ENCODE assay signal across 28 cellular contexts in genomic region chr10:60798031-60798430, GRCh38. TPM values are rescaled to one million over a fixed set of nuclear protein-coding genes. Genes with fewer than 3 reads are reported as not detected.
DNase-seq lines count a peak whose midpoint lies in the region; ATAC-seq and TF ChIP-seq lines count a peak whose summit lies in the region.
"Had no signal": no experiment of that assay in that cellular context is flagged by ENCODE, and none has a peak within 500 bp of the region (broad histone marks: within the 10 kb centered on the region; RNA-seq: fewer than 3 reads in every experiment).

No MANE protein-coding gene starts in this region.

- no peaks in the 10 kb centered on the region for H3F3A ChIP-seq in GM23338 (replicated peaks; ENCODE audit: low read depth)

- peak overlapping the region; percentile 39; the same call in 1 of the 2 replicates for H3K27ac ChIP-seq in GM23338 (ENCODE audit: low read depth)
- H3K27ac ChIP-seq in right cardiac atrium (ENCODE audit: low read length) = no peak overlapping the region
- H3K27ac ChIP-seq: coronary artery, gastroesophageal sphincter, HL-60, pancreas, SJSA1, tibial artery had no signal

- no peak overlapping the region for H3K4me2 ChIP-seq in GM23338

- H3K36me3 Mint-ChIP-seq in GM23338 (ENCODE audit: low read depth) = peaks cover 30% of the 10 kb centered on the region
- no peaks in the 10 kb centered on the region for H3K36me3 Mint-ChIP-seq in stimulated activated memory B cell treated with anti-CD40 and anti-IgM and Interleukin-4, amounts not matched to agents 10 μg/mL and 1 μg/mL and 100 μg/mL, for 72 hours

- H2AFZ ChIP-seq in GM23338 = no peak overlapping the region

- intact Hi-C loops in right cardiac atrium (cut with DNase I) = no loop called here

- H3K36me3 ChIP-seq in GM23338 (ENCODE audit: insufficient read depth) = peaks cover 15% of the 10 kb centered on the region
- peaks cover 52% of the 10 kb centered on the region for H3K36me3 ChIP-seq in MG63
- H3K36me3 ChIP-seq: gastroesophageal sphincter, pancreas, tibial artery had no signal

- no peaks in the 10 kb centered on the region for H3K27me3 ChIP-seq in GM23338 (ENCODE audit: insufficient read depth)
- H3K27me3 ChIP-seq in MG63 = no peaks in the 10 kb centered on the region
- no peaks in the 10 kb centered on the region for H3K27me3 ChIP-seq in right cardiac atrium (ENCODE audit: control insufficient read depth, insufficient read depth)
- H3K27me3 ChIP-seq: gastroesophageal sphincter, pancreas, SJSA1, tibial artery had no signal

- H3K4me3 Mint-ChIP-seq in GM23338 = no peak overlapping the region
- H3K4me3 Mint-ChIP-seq in stimulated activated memory B cell treated with anti-CD40 and anti-IgM and Interleukin-4, amounts not matched to agents 10 μg/mL and 1 μg/mL and 100 μg/mL, for 72 hours = no peak overlapping the region
- H3K4me3 Mint-ChIP-seq: activated CD4-positive, alpha-beta T cell treated with anti-CD3 and anti-CD28 coated beads, Interleukin-2, amount 10 ng/mL, durations not matched to agents 24 days and 14 days; CD14-positive monocyte; nephron; T-helper 17 cell had no signal

- H3K79me2 ChIP-seq in GM23338 (replicated peaks; ENCODE audit: insufficient read depth) = peaks cover 11% of the 10 kb centered on the region

- 96% methylated on average over 3 of the region's 3 CpGs for WGBS in right cardiac atrium

- no peak for ATAC-seq in GM23338
- ATAC-seq in right cardiac atrium = no peak
- no peak for ATAC-seq in HG03039 (IDR thresholded peaks at IDR 0.05; ENCODE audit: unreplicated experiment)
- ATAC-seq in HG02840 (IDR thresholded peaks at IDR 0.05; ENCODE audit: low FRiP score, unreplicated experiment) = no peak
- no peak for ATAC-seq in stimulated activated memory B cell treated with anti-CD40 and anti-IgM and Interleukin-4, amounts not matched to agents 10 μg/mL and 1 μg/mL and 100 μg/mL, for 72 hours
- ATAC-seq: esophagus mucosa; gastroesophageal sphincter; pancreas; sciatic nerve; stimulated activated naive CD8-positive, alpha-beta T cell treated with anti-CD3 and anti-CD28 coated beads, Interleukin-15, Interleukin-2, amounts not matched to agents 100 U/mL and 50 U/mL, for 24 hours; T-helper 17 cell had no signal

- H3K9me2 ChIP-seq in GM23338 (ENCODE audit: insufficient read depth) = no peaks in the 10 kb centered on the region

- H3K4me3 ChIP-seq in GM23338 (no peak overlapping the region), MG63 (no peak overlapping the region), right cardiac atrium (ENCODE audit: low read length) (no peak overlapping the region)
- H3K4me3 ChIP-seq: coronary artery, gastroesophageal sphincter, pancreas, SJSA1, tibial artery had no signal

- peaks cover under 1% of the 10 kb centered on the region; the same call in 2 of the 3 replicates for H3K4me1 Mint-ChIP-seq in GM23338
- no peaks in the 10 kb centered on the region for H3K4me1 Mint-ChIP-seq in stimulated activated memory B cell treated with anti-CD40 and anti-IgM and Interleukin-4, amounts not matched to agents 10 μg/mL and 1 μg/mL and 100 μg/mL, for 72 hours

- H3K4me1 ChIP-seq in GM23338 (ENCODE audit: insufficient read depth) (0 out of 2 replicates have a peak, but pooled peaks cover 3% of the 10 kb centered on the region), right cardiac atrium (ENCODE audit: control insufficient read depth, insufficient read depth, low read length) (no peaks in the 10 kb centered on the region)
- H3K4me1 ChIP-seq: pancreas, tibial artery had no signal

- TF ChIP-seq CTCF in GM23338 (conservative IDR thresholded peaks at IDR 0.05; ENCODE audit: low read depth in 2 of 2) = no peak

- no peaks in the 10 kb centered on the region for H3K9me3 Mint-ChIP-seq in GM23338
- no peaks in the 10 kb centered on the region for H3K9me3 Mint-ChIP-seq in stimulated activated memory B cell treated with anti-CD40 and anti-IgM and Interleukin-4, amounts not matched to agents 10 μg/mL and 1 μg/mL and 100 μg/mL, for 72 hours
- H3K9me3 Mint-ChIP-seq: activated CD4-positive, alpha-beta T cell treated with anti-CD3 and anti-CD28 coated beads, Interleukin-2, amount 10 ng/mL, durations not matched to agents 24 days and 14 days; CD14-positive monocyte; nephron had no signal

- no peaks in the 10 kb centered on the region for H3K27me3 Mint-ChIP-seq in GM23338 (ENCODE audit: insufficient read depth, low read depth, poor library complexity)
- H3K27me3 Mint-ChIP-seq in stimulated activated memory B cell treated with anti-CD40 and anti-IgM and Interleukin-4, amounts not matched to agents 10 μg/mL and 1 μg/mL and 100 μg/mL, for 72 hours = no peaks in the 10 kb centered on the region
- H3K27me3 Mint-ChIP-seq: activated CD4-positive, alpha-beta T cell treated with anti-CD3 and anti-CD28 coated beads, Interleukin-2, amount 10 ng/mL, durations not matched to agents 24 days and 14 days; T-helper 17 cell had no signal

- H3K27ac Mint-ChIP-seq in GM23338 = no peak overlapping the region
- no peak overlapping the region for H3K27ac Mint-ChIP-seq in stimulated activated memory B cell treated with anti-CD40 and anti-IgM and Interleukin-4, amounts not matched to agents 10 μg/mL and 1 μg/mL and 100 μg/mL, for 72 hours
- H3K27ac Mint-ChIP-seq: activated CD4-positive, alpha-beta T cell treated with anti-CD3 and anti-CD28 coated beads, Interleukin-2, amount 10 ng/mL, durations not matched to agents 24 days and 14 days; nephron; T-helper 17 cell had no signal

- no peaks in the 10 kb centered on the region for H3K9me3 ChIP-seq in MG63
- no peaks in the 10 kb centered on the region for H3K9me3 ChIP-seq in right cardiac atrium (ENCODE audit: control insufficient read depth, low read length)
- H3K9me3 ChIP-seq: gastroesophageal sphincter, pancreas, SJSA1, tibial artery had no signal

- H4K20me1 ChIP-seq in GM23338 (replicated peaks; ENCODE audit: insufficient read depth) = no peaks in the 10 kb centered on the region; the same call in 1 of the 2 replicates

- DNase-seq in GM23338 (ENCODE audit: low spot score) (no peak), MG63 (peak; percentile 36), cerebellar cortex (ENCODE audit: low spot score) (peak; percentile 65), renal cortical epithelial cell (ENCODE audit: low read depth) (peak; percentile 54), right cardiac atrium (no peak)
- DNase-seq: activated CD4-positive, alpha-beta T cell treated with anti-CD3 and anti-CD28 coated beads, Interleukin-2, amount 10 ng/mL, durations not matched to agents 24 days and 14 days; activated naive CD4-positive, alpha-beta T cell; activated T-cell treated with anti-CD3 and anti-CD28 coated beads, Interleukin-2, amount 50 U/mL, for 48 hours; GOT3; islet precursor cell; NCI-H1417; NCI-H524; NK-92 treated with Interleukin-12 subunit alpha and Interleukin-12 subunit beta, amount 100 ng/mL, for 24 hours; pancreas; stimulated activated naive CD8-positive, alpha-beta T cell treated with anti-CD3 and anti-CD28 coated beads, Interleukin-15, Interleukin-2, amounts not matched to agents 100 U/mL and 50 U/mL, for 24 hours; T-helper 17 cell; tibial artery had no signal

TF ChIP-seq in GM23338, 12 proteins besides CTCF, POLR2A, EP300 and RAD21 (continues in another document):
- TF ChIP-seq REST (IDR thresholded peaks at IDR 0.05; ENCODE audit: unreplicated experiment) = no peak

RNA-seq across cellular contexts. Expression of gene CDK1, which starts 19.8 kb away (rescaled TPM):
- 166 and 168 TPM in 2 replicates for total RNA-seq in GM23338 (2014; rRNA removed; shearing (Covaris generic))
- polyA plus RNA-seq in GM23338 (2016; fragmentation: Nextera tagmentation; extraction: Ambion mirVana) = 148 and 165 TPM in 2 replicates
- total RNA-seq in MG63 (2014; rRNA removed; shearing (Covaris generic); ENCODE audit: low replicate concordance) = 131 and 164 TPM in 2 replicates
- total RNA-seq in renal cortical epithelial cell = 3.8 and 50.5 TPM in 2 replicates
- total RNA-seq in right cardiac atrium = 1 to 10 TPM in 3 of 4 donors, under 1 TPM in 1; 0.58 to 4.6 (median 2.7) TPM
- 1.5 TPM for polyA plus RNA-seq in right cardiac atrium

Comparison
In these comparisons a context has a peak if more than half of its experiments do, and no peak if none do; other contexts are left out.
1. DNase-seq: peak in MG63 (single experiment), cerebellar cortex (single experiment) and renal cortical epithelial cell (single experiment); none in GM23338 (single experiment) and right cardiac atrium (0 of 3).